In genomic region chr1:147752531-147752930, GRCh38 we compare ENCODE assay signal across 29 cellular contexts. TPM values are rescaled to one million over a fixed set of nuclear protein-coding genes. Genes with fewer than 3 reads are reported as not detected.
"Had no signal": no experiment of that assay in that cellular context is flagged by ENCODE, and none has a peak within 500 bp of the region (broad histone marks: within the 10 kb centered on the region; RNA-seq: fewer than 3 reads in every experiment).

No MANE protein-coding gene starts in this region.

- H3K4me3 Mint-ChIP-seq: naive thymus-derived CD8-positive, alpha-beta T cell; natural killer cell treated with Interleukin-12 subunit alpha and Interleukin-12 subunit beta and Interleukin-15 and Interleukin-18, amount 100 ng/mL, for 72 hours; nephron progenitor cell; neural crest cell; stimulated activated effector memory CD8-positive, alpha-beta T cell treated with anti-CD3 and anti-CD28 coated beads, Interleukin-12 subunit alpha, Interleukin-12 subunit beta, amount 100 ng/mL, for 72 hours; stimulated activated naive B cell treated with anti-CD40 and anti-IgM and Interleukin-4, amounts not matched to agents 10 μg/mL and 1 μg/mL and 100 μg/mL, for 72 hours; stimulated activated naive CD8-positive, alpha-beta T cell treated with anti-CD3 and anti-CD28 coated beads, Interleukin-15, amount 100 ng/mL, for 72 hours; type B pancreatic cell had no signal

- ATAC-seq: naive thymus-derived CD8-positive, alpha-beta T cell; pancreas; right lobe of liver; stimulated activated effector memory CD8-positive, alpha-beta T cell treated with anti-CD3 and anti-CD28 coated beads, Interleukin-12 subunit alpha, Interleukin-12 subunit beta, amount 100 ng/mL, for 72 hours; stimulated activated naive B cell treated with anti-CD40 and anti-IgM and Interleukin-4, amounts not matched to agents 10 μg/mL and 1 μg/mL and 100 μg/mL, for 72 hours; stimulated activated naive CD8-positive, alpha-beta T cell treated with anti-CD3 and anti-CD28 coated beads, Interleukin-15, amount 100 ng/mL, for 72 hours had no signal

- H3K27me3 ChIP-seq: neutrophil, pancreas, right lobe of liver, sigmoid colon, suprapubic skin, testis, tibial artery, transverse colon, upper lobe of right lung, uterus had no signal

- H3K27ac ChIP-seq: neutrophil, pancreas, prostate gland, right lobe of liver, sigmoid colon, suprapubic skin, testis, transverse colon, upper lobe of right lung, uterus had no signal

- H3K4me1 ChIP-seq: pancreas, prostate gland, right lobe of liver, testis, transverse colon, uterus had no signal

- DNase-seq: naive thymus-derived CD8-positive, alpha-beta T cell; nephron progenitor cell; nucleus accumbens; pancreas; right cardiac atrium; right lobe of liver; sigmoid colon; small intestine; stimulated activated CD4-positive, alpha-beta T cell treated with anti-CD3 and anti-CD28 coated beads, Interleukin-15, amount 100 ng/mL, for 24 hours; stimulated activated CD4-positive, alpha-beta T cell treated with anti-CD3 and anti-CD28 coated beads, Interleukin-2, amount 100 ng/mL, for 24 hours; stimulated activated CD4-positive, alpha-beta T cell treated with anti-CD3 and anti-CD28 coated beads, Interleukin-2, amount 100 ng/mL, for 48 hours; stimulated activated CD4-positive, alpha-beta T cell treated with anti-CD3 and anti-CD28 coated beads, Interleukin-4, amount 100 ng/mL, for 24 hours; stimulated activated naive B cell treated with anti-CD40 and anti-IgM and Interleukin-4, amounts not matched to agents 10 μg/mL and 1 μg/mL and 100 μg/mL, for 72 hours; stimulated activated naive CD4-positive, alpha-beta T cell treated with Interleukin-2 at 50 U/mL for 16 hours; stimulated activated naive CD8-positive, alpha-beta T cell treated with anti-CD3 and anti-CD28 coated beads, Interleukin-15, amount 100 ng/mL, for 72 hours; substantia nigra; testis; tibial artery; transverse colon; upper lobe of right lung; uterus had no signal

- H3K36me3 Mint-ChIP-seq: naive thymus-derived CD8-positive, alpha-beta T cell; natural killer cell treated with Interleukin-12 subunit alpha and Interleukin-12 subunit beta and Interleukin-15 and Interleukin-18, amount 100 ng/mL, for 72 hours; stimulated activated effector memory CD8-positive, alpha-beta T cell treated with anti-CD3 and anti-CD28 coated beads, Interleukin-12 subunit alpha, Interleukin-12 subunit beta, amount 100 ng/mL, for 72 hours; stimulated activated naive B cell treated with anti-CD40 and anti-IgM and Interleukin-4, amounts not matched to agents 10 μg/mL and 1 μg/mL and 100 μg/mL, for 72 hours; type B pancreatic cell had no signal

- H3K27me3 Mint-ChIP-seq: naive thymus-derived CD8-positive, alpha-beta T cell; stimulated activated naive B cell treated with anti-CD40 and anti-IgM and Interleukin-4, amounts not matched to agents 10 μg/mL and 1 μg/mL and 100 μg/mL, for 72 hours; stimulated activated naive CD8-positive, alpha-beta T cell treated with anti-CD3 and anti-CD28 coated beads, Interleukin-15, amount 100 ng/mL, for 72 hours had no signal

- H3K4me1 Mint-ChIP-seq: stimulated activated effector memory CD8-positive, alpha-beta T cell treated with anti-CD3 and anti-CD28 coated beads, Interleukin-12 subunit alpha, Interleukin-12 subunit beta, amount 100 ng/mL, for 72 hours; stimulated activated naive CD8-positive, alpha-beta T cell treated with anti-CD3 and anti-CD28 coated beads, Interleukin-15, amount 100 ng/mL, for 72 hours had no signal

- H3K36me3 ChIP-seq: neutrophil, pancreas, prostate gland, right lobe of liver, sigmoid colon, suprapubic skin, transverse colon, upper lobe of right lung, uterus had no signal

- H3K9me3 ChIP-seq: neutrophil, pancreas, prostate gland, right lobe of liver, sigmoid colon, suprapubic skin, testis, tibial artery, transverse colon, upper lobe of right lung, uterus had no signal

- H3K9me3 Mint-ChIP-seq: naive thymus-derived CD8-positive, alpha-beta T cell; natural killer cell treated with Interleukin-12 subunit alpha and Interleukin-12 subunit beta and Interleukin-15 and Interleukin-18, amount 100 ng/mL, for 72 hours; nephron progenitor cell; neural crest cell; stimulated activated effector memory CD8-positive, alpha-beta T cell treated with anti-CD3 and anti-CD28 coated beads, Interleukin-12 subunit alpha, Interleukin-12 subunit beta, amount 100 ng/mL, for 72 hours; stimulated activated naive B cell treated with anti-CD40 and anti-IgM and Interleukin-4, amounts not matched to agents 10 μg/mL and 1 μg/mL and 100 μg/mL, for 72 hours; stimulated activated naive CD8-positive, alpha-beta T cell treated with anti-CD3 and anti-CD28 coated beads, Interleukin-15, amount 100 ng/mL, for 72 hours; type B pancreatic cell had no signal

- H3K27ac Mint-ChIP-seq: natural killer cell treated with Interleukin-12 subunit alpha and Interleukin-12 subunit beta and Interleukin-15 and Interleukin-18, amount 100 ng/mL, for 72 hours; stimulated activated effector memory CD8-positive, alpha-beta T cell treated with anti-CD3 and anti-CD28 coated beads, Interleukin-12 subunit alpha, Interleukin-12 subunit beta, amount 100 ng/mL, for 72 hours; stimulated activated naive B cell treated with anti-CD40 and anti-IgM and Interleukin-4, amounts not matched to agents 10 μg/mL and 1 μg/mL and 100 μg/mL, for 72 hours; type B pancreatic cell had no signal

- H3K4me3 ChIP-seq: pancreas, prostate gland, right lobe of liver, sigmoid colon, suprapubic skin, testis, tibial artery, transverse colon, upper lobe of right lung, uterus had no signal

RNA-seq across cellular contexts. Expression of gene GJA5, which starts 7.9 kb away (rescaled TPM):
- total RNA-seq: naive thymus-derived CD8-positive, alpha-beta T cell; natural killer cell treated with Interleukin-12 subunit alpha and Interleukin-12 subunit beta and Interleukin-15 and Interleukin-18, amount 100 ng/mL, for 72 hours; osteocyte had no signal
- polyA plus RNA-seq: naive thymus-derived CD8-positive, alpha-beta T cell had no signal
